In the genomic region with DNA sequence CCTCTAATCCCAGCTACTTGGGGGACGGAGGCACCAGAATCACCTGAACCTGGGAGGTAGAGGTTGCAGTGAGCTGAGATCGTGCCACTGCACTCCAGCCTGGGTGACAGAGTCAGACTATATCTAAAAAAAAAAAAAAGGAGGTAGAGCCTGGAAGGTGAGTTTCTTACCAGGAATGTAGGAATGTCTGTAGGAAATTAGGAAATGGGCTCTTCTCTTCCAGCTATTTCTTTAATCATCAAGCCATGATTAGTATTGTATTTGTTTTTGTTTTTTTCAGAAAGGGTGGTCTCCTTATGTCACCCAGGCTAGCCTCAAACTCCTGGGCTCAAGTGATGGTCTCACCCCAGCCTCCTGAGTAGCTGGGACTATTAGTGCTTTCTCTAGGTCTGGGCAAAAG, we compare ENCODE assay signal across 19 cellular contexts. TPM values are rescaled to one million over a fixed set of nuclear protein-coding genes. Genes with fewer than 3 reads are reported as not detected.
DNase-seq lines count a peak whose midpoint lies in the region; ATAC-seq and TF ChIP-seq lines count a peak whose summit lies in the region.
"Had no signal": no experiment of that assay in that cellular context is flagged by ENCODE, and none has a peak within 500 bp of the region (broad histone marks: within the 10 kb centered on the region; RNA-seq: fewer than 3 reads in every experiment).

No MANE protein-coding gene starts in this region.

- in situ Hi-C loops in GM23248 (cut with MboI), result no loop called here
- in situ Hi-C loops in mammary epithelial cell (cut with MboI; ENCODE audit: low sequenced_read_pairs in 2 of 2), result no loop called here

- POLR2A ChIA-PET in RWPE1 (lab: Yijun Ruan, JAX; ENCODE audit: low non-redundant PET), result no interaction called here

- dilution Hi-C loops in mammary epithelial cell (cut with HindIII; ENCODE audit: low sequenced_read_pairs), result no loop called here

- H2AFZ ChIP-seq in GM23248 (no peak overlapping the region), mammary epithelial cell (ENCODE audit: low read depth, low read length) (no peak overlapping the region), MM.1S (ENCODE audit: low read length) (no peak overlapping the region)

- H3F3A ChIP-seq in GM23248 (ENCODE audit: insufficient read depth) (no peaks in the 10 kb centered on the region; the same call in 1 of the 2 replicates), MM.1S (ENCODE audit: insufficient read depth, low read length) (no peaks in the 10 kb centered on the region)

- H3K27me3 ChIP-seq in GM23248 (replicated peaks; ENCODE audit: insufficient read depth) (no peaks in the 10 kb centered on the region), mammary epithelial cell (ENCODE audit: insufficient read depth, low read length) (no peaks in the 10 kb centered on the region), MM.1S (replicated peaks; ENCODE audit: insufficient read depth, low read length) (no peaks in the 10 kb centered on the region)

- H3K4me1 ChIP-seq in GM23248 (ENCODE audit: insufficient read depth) (peaks cover 10% of the 10 kb centered on the region; the same call in 1 of the 2 replicates), mammary epithelial cell (ENCODE audit: insufficient read depth, low read length) (peaks cover 6% of the 10 kb centered on the region), MM.1S (ENCODE audit: low read length) (no peaks in the 10 kb centered on the region)

- no peak for ATAC-seq in GM18870 (IDR thresholded peaks at IDR 0.05; ENCODE audit: unreplicated experiment)
- ATAC-seq in HG02759 (IDR thresholded peaks at IDR 0.05; ENCODE audit: unreplicated experiment), result no peak
- ATAC-seq: GM12878, K562 had no signal

- no peaks in the 10 kb centered on the region for H3K36me3 ChIP-seq in GM23248 (ENCODE audit: low read depth)
- H3K36me3 ChIP-seq in mammary epithelial cell (ENCODE audit: insufficient read depth, low read length), result no peaks in the 10 kb centered on the region
- no peaks in the 10 kb centered on the region for H3K36me3 ChIP-seq in MM.1S (replicated peaks; ENCODE audit: insufficient read depth, low read length)

- H3K9me2 ChIP-seq in GM23248 (ENCODE audit: insufficient read depth), result no peaks in the 10 kb centered on the region
- no peaks in the 10 kb centered on the region for H3K9me2 ChIP-seq in MM.1S (replicated peaks; ENCODE audit: insufficient read depth, low read length)

- CTCF ChIA-PET in RWPE1 (lab: Yijun Ruan, JAX) (no interaction called here), mammary epithelial cell (lab: Charles Lee; ENCODE audit: low non-redundant PET) (no interaction called here)

- H3K9me3 ChIP-seq in GM23248 (ENCODE audit: low read depth) (no peaks in the 10 kb centered on the region), mammary epithelial cell (replicated peaks; ENCODE audit: insufficient read depth, low read length) (no peaks in the 10 kb centered on the region), MM.1S (replicated peaks; ENCODE audit: insufficient read depth, low read length) (no peaks in the 10 kb centered on the region)

- H3K4me2 ChIP-seq in GM23248 (ENCODE audit: unreplicated experiment) (no peak overlapping the region), mammary epithelial cell (ENCODE audit: insufficient read depth, low read depth, low read length) (no peak overlapping the region), MM.1S (ENCODE audit: low read depth, low read length) (no peak overlapping the region)

- H3K27ac ChIP-seq in GM23248 (no peak overlapping the region), RWPE1 (no peak overlapping the region), mammary epithelial cell (ENCODE audit: insufficient read depth, low read depth, low read length) (no peak overlapping the region), MM.1S (ENCODE audit: low read length) (no peak overlapping the region)
- H3K27ac ChIP-seq: C4-2B had no signal

- TF ChIP-seq CTCF in RWPE1 (conservative IDR thresholded peaks at IDR 0.05; ENCODE audit: low read depth) (no peak), epithelial cell of esophagus (IDR thresholded peaks at IDR 0.05; ENCODE audit: insufficient read depth, low read depth, low read length, missing control alignments) (no peak), mammary epithelial cell (conservative IDR thresholded peaks at IDR 0.05 in 1 of 2, IDR thresholded peaks at IDR 0.05 in 1 of 2; ENCODE audit: extremely low read depth in 1 of 2, insufficient read depth in 1 of 2, low read depth in 1 of 2, low read length in 2 of 2) (no peak), MM.1S (IDR thresholded peaks at IDR 0.05; ENCODE audit: low read length) (no peak)

- DNase-seq in GM23248 (peak; percentile 32), RWPE1 (ENCODE audit: low spot score) (peak; percentile 11), epithelial cell of esophagus (ENCODE audit: low read depth) (peak; percentile 41), renal cortical epithelial cell (ENCODE audit: low read depth) (peak; percentile 50), mammary epithelial cell (no peak), MM.1S (no peak)
- DNase-seq: ACHN; AML-193; Calu3; CD4-positive, alpha-beta T cell; DMS79 treated with DMSO at 0.1 percent for 48 hours; HCEC 1CT; HFFc6 had no signal

- BruUV-seq in mammary epithelial cell (replicated peaks; lab: Mats Ljungman, UMichigan), result no TSS peak

- H3K4me3 ChIP-seq in GM23248, result no peak overlapping the region
- H3K4me3 ChIP-seq in epithelial cell of esophagus (ENCODE audit: low read length), result no peak overlapping the region
- no peak overlapping the region for H3K4me3 ChIP-seq in mammary epithelial cell (replicated peaks in 1 of 3; ENCODE audit: insufficient read depth in 1 of 3, low read depth in 2 of 3, low read length in 3 of 3)
- H3K4me3 ChIP-seq in MM.1S (ENCODE audit: low read length), result no peak overlapping the region
- H3K4me3 ChIP-seq: GM12878, K562 had no signal

- H3K9ac ChIP-seq in GM23248 (no peak overlapping the region), mammary epithelial cell (ENCODE audit: insufficient read depth, low read length) (no peak overlapping the region), MM.1S (ENCODE audit: low read length) (no peak overlapping the region)

- H4K20me1 ChIP-seq in GM23248 (ENCODE audit: insufficient read depth) (no peaks in the 10 kb centered on the region), mammary epithelial cell (ENCODE audit: insufficient read depth, low read length) (no peaks in the 10 kb centered on the region), MM.1S (ENCODE audit: insufficient read depth, low read length) (no peaks in the 10 kb centered on the region)

- WGBS in GM23248 (ENCODE audit: low coverage in 1 of 2, low lambda C conversion rate in 2 of 2, missing lambda C conversion rate in 2 of 2), 2 experiments, result 60 to 66% methylated on average over 2 of the region's 2 CpGs
- WGBS in mammary epithelial cell (ENCODE audit: low coverage, missing lambda C conversion rate), result 87% methylated on average over 2 of the region's 2 CpGs

- intact Hi-C loops in mammary epithelial cell (cut with micrococcal nuclease), result no loop called here

- H3K79me2 ChIP-seq in GM23248 (ENCODE audit: insufficient read depth) (no peaks in the 10 kb centered on the region), mammary epithelial cell (ENCODE audit: insufficient read depth, low read length) (no peaks in the 10 kb centered on the region), MM.1S (ENCODE audit: low read length) (no peaks in the 10 kb centered on the region)

RNA-seq across cellular contexts. Expression of a gene that starts 26.3 kb away (rescaled TPM):
- 2.8 and 5.6 TPM in 2 replicates for total RNA-seq in GM23248 (2014; rRNA removed; shearing (Covaris generic))
- polyA plus RNA-seq in GM23248 (2016; fragmentation: Nextera tagmentation; extraction: Ambion mirVana), result 3.2 and 4.2 TPM in 2 replicates
- 8.0 and 8.1 TPM in 2 replicates for total RNA-seq in renal cortical epithelial cell
- total RNA-seq in mammary epithelial cell, result 1 to 10 TPM in 1 of 2 donors, under 1 TPM in 1; 0.94 to 3.0 TPM
- 0.87 TPM for polyA plus RNA-seq in mammary epithelial cell
- polyA minus RNA-seq in mammary epithelial cell, result 6.7 TPM
- total RNA-seq: Calu3; CD4-positive, alpha-beta T cell; G401; GM12878; K562 had no signal
- polyA plus RNA-seq: GM12878 had no signal

Comparison
In these comparisons a context has a peak if more than half of its experiments do, and no peak if none do; other contexts are left out.
1. DNase-seq: peak in GM23248 (single experiment), RWPE1 (single experiment), epithelial cell of esophagus (single experiment) and renal cortical epithelial cell (single experiment); none in mammary epithelial cell (single experiment) and MM.1S (single experiment).